15 cellular contexts compared by ENCODE assay signal in genomic region chr16:67593701-67594100, GRCh38. TPM values are rescaled to one million over a fixed set of nuclear protein-coding genes. Genes with fewer than 3 reads are reported as not detected.
DNase-seq lines count a peak whose midpoint lies in the region; ATAC-seq and TF ChIP-seq lines count a peak whose summit lies in the region.
"Had no signal": no experiment of that assay in that cellular context is flagged by ENCODE, and none has a peak within 500 bp of the region (broad histone marks: within the 10 kb centered on the region; RNA-seq: fewer than 3 reads in every experiment).

No MANE protein-coding gene starts in this region.

- CTCF ChIA-PET in CD4-positive, alpha-beta memory T cell (lab: Charles Lee; ENCODE audit: partially characterized antibody): interaction anchor here (2.8 to 4.7 kb wide), 2 partner anchors 46 to 51 kb away, joined by 10 to 23 read pairs; partner anchors contain the start of gene CARMIL2

- no peaks in the 10 kb centered on the region for H3K27me3 ChIP-seq in CD4-positive, CD25-positive, alpha-beta regulatory T cell (ENCODE audit: control insufficient read depth, insufficient read depth, low read length)
- H3K27me3 ChIP-seq in CD4-positive, alpha-beta memory T cell (ENCODE audit: insufficient read depth, low read length): no peaks in the 10 kb centered on the region

- POLR2A ChIA-PET in CD4-positive, alpha-beta memory T cell (lab: Charles Lee; ENCODE audit: partially characterized antibody): no interaction called here

- peaks cover 10 to 56% (median 35%) of the 10 kb centered on the region in 4 donors for H3K4me1 Mint-ChIP-seq in CD4-positive, CD25-positive, alpha-beta regulatory T cell
- H3K4me1 Mint-ChIP-seq in CD4-positive, alpha-beta memory T cell: peaks cover 28 to 54% (median 34%) of the 10 kb centered on the region in 4 donors
- H3K4me1 Mint-ChIP-seq in T-helper 17 cell: peaks cover 32% of the 10 kb centered on the region
- peaks cover 19% of the 10 kb centered on the region for H3K4me1 Mint-ChIP-seq in mesothelial cell of epicardium
- peaks cover 30% of the 10 kb centered on the region for H3K4me1 Mint-ChIP-seq in HFFc6 (ENCODE audit: low read depth)

- H3K9me3 Mint-ChIP-seq in CD4-positive, CD25-positive, alpha-beta regulatory T cell: no peaks in the 10 kb centered on the region
- no peaks in the 10 kb centered on the region for H3K9me3 Mint-ChIP-seq in CD4-positive, alpha-beta memory T cell
- H3K9me3 Mint-ChIP-seq in mesothelial cell of epicardium: no peaks in the 10 kb centered on the region
- H3K9me3 Mint-ChIP-seq in HFFc6: no peaks in the 10 kb centered on the region

- no peak overlapping the region for H3K4me3 ChIP-seq in CD4-positive, CD25-positive, alpha-beta regulatory T cell (ENCODE audit: low read depth, low read length)
- no peak overlapping the region for H3K4me3 ChIP-seq in CD4-positive, alpha-beta memory T cell (ENCODE audit: low read length in 2 of 2)
- H3K4me3 ChIP-seq: K562 had no signal

- intact Hi-C loops in CD4-positive, alpha-beta memory T cell (cut with micrococcal nuclease): no loop called here

- H3K9me3 ChIP-seq in CD4-positive, CD25-positive, alpha-beta regulatory T cell (ENCODE audit: control insufficient read depth in 2 of 2, low read length in 2 of 2): no peaks in the 10 kb centered on the region
- no peaks in the 10 kb centered on the region for H3K9me3 ChIP-seq in CD4-positive, alpha-beta memory T cell (ENCODE audit: control insufficient read depth in 1 of 2, low read length in 2 of 2)
- no peaks in the 10 kb centered on the region for H3K9me3 ChIP-seq in T-helper 17 cell (ENCODE audit: control insufficient read depth, low read length, poor library complexity, severe bottlenecking)

- peaks cover 7% of the 10 kb centered on the region for H3K36me3 Mint-ChIP-seq in CD4-positive, CD25-positive, alpha-beta regulatory T cell
- H3K36me3 Mint-ChIP-seq in CD4-positive, alpha-beta memory T cell: peaks cover 5 to 29% of the 10 kb centered on the region in 2 donors
- peaks cover 3% of the 10 kb centered on the region for H3K36me3 Mint-ChIP-seq in T-helper 17 cell (ENCODE audit: low read depth)
- H3K36me3 Mint-ChIP-seq in mesothelial cell of epicardium: peaks cover 5% of the 10 kb centered on the region
- H3K36me3 Mint-ChIP-seq in HFFc6 (ENCODE audit: low read depth): no peaks in the 10 kb centered on the region

- peak overlapping the region in 2 of 3 donors; percentile 38 to 74 for H3K27ac Mint-ChIP-seq in CD4-positive, CD25-positive, alpha-beta regulatory T cell
- H3K27ac Mint-ChIP-seq in CD4-positive, alpha-beta memory T cell: peak overlapping the region in 5 of 7 donors; percentile 2 to 74 (median 47)
- H3K27ac Mint-ChIP-seq in T-helper 17 cell (peak overlapping the region; percentile 67), mesothelial cell of epicardium (peak overlapping the region; percentile 27), HFFc6 (no peak overlapping the region; the same call in 1 of the 2 replicates)

- H3K27ac ChIP-seq in CD4-positive, CD25-positive, alpha-beta regulatory T cell (ENCODE audit: insufficient read depth, low read length, poor library complexity, severe bottlenecking): no peak overlapping the region
- H3K27ac ChIP-seq in CD4-positive, alpha-beta memory T cell (ENCODE audit: low read depth, low read length): no peak overlapping the region

- H3K27me3 Mint-ChIP-seq in CD4-positive, CD25-positive, alpha-beta regulatory T cell: no peaks in the 10 kb centered on the region
- no peaks in the 10 kb centered on the region for H3K27me3 Mint-ChIP-seq in CD4-positive, alpha-beta memory T cell
- H3K27me3 Mint-ChIP-seq in T-helper 17 cell (no peaks in the 10 kb centered on the region), mesothelial cell of epicardium (ENCODE audit: low read depth) (no peaks in the 10 kb centered on the region), HFFc6 (ENCODE audit: insufficient read depth) (no peaks in the 10 kb centered on the region; the same call in 1 of the 2 replicates)

- no peak for DNase-seq in CD4-positive, CD25-positive, alpha-beta regulatory T cell
- DNase-seq in CD4-positive, alpha-beta memory T cell: no peak
- DNase-seq in T-helper 17 cell (no peak), mesothelial cell of epicardium (ENCODE audit: low spot score in 2 of 2, unreplicated experiment in 2 of 2) (no peak), HFFc6 (no peak), NCI-H524 (lab: John Stamatoyannopoulos, UW) (no peak)
- no peak for DNase-seq in stimulated activated CD4-positive, alpha-beta T cell treated with anti-CD3 and anti-CD28 coated beads, Interleukin-2, amount 100 ng/mL, for 24 hours
- DNase-seq: COR-L47, DMS153, NCI-H1048, NCI-H1694, NCI-H2107, PC-3 had no signal

- peaks cover 10% of the 10 kb centered on the region for H3K4me1 ChIP-seq in CD4-positive, CD25-positive, alpha-beta regulatory T cell (ENCODE audit: control insufficient read depth, insufficient read depth, low read length, poor library complexity, severe bottlenecking)
- peaks cover 28% of the 10 kb centered on the region for H3K4me1 ChIP-seq in CD4-positive, alpha-beta memory T cell (ENCODE audit: insufficient read depth, low read length)

- H3K36me3 ChIP-seq in CD4-positive, CD25-positive, alpha-beta regulatory T cell (ENCODE audit: control insufficient read depth, insufficient read depth, low read length): peaks cover 15% of the 10 kb centered on the region
- peaks cover 6% of the 10 kb centered on the region for H3K36me3 ChIP-seq in CD4-positive, alpha-beta memory T cell (ENCODE audit: insufficient read depth, low read length)

- TF ChIP-seq CTCF in mesothelial cell of epicardium (IDR thresholded peaks at IDR 0.05; ENCODE audit: unreplicated experiment) (no peak), HFFc6 (IDR thresholded peaks at IDR 0.05) (no peak)

- no peak for ATAC-seq in CD4-positive, CD25-positive, alpha-beta regulatory T cell (ENCODE audit: low read depth in 2 of 2)
- no peak for ATAC-seq in T-helper 17 cell
- ATAC-seq: HCT116, K562, PC-3 had no signal

- H3K4me3 Mint-ChIP-seq in CD4-positive, CD25-positive, alpha-beta regulatory T cell: no peak overlapping the region
- H3K4me3 Mint-ChIP-seq in CD4-positive, alpha-beta memory T cell: no peak overlapping the region
- no peak overlapping the region for H3K4me3 Mint-ChIP-seq in T-helper 17 cell
- H3K4me3 Mint-ChIP-seq in mesothelial cell of epicardium: no peak overlapping the region
- H3K4me3 Mint-ChIP-seq in HFFc6: no peak overlapping the region

RNA-seq across cellular contexts. Expression of gene CTCF, which starts 31.4 kb away (rescaled TPM):
- 63.6 TPM for total RNA-seq in CD4-positive, CD25-positive, alpha-beta regulatory T cell
- polyA plus RNA-seq in CD4-positive, CD25-positive, alpha-beta regulatory T cell: 10 to 100 TPM; 44.5 to 80.2 (median 52.9) TPM
- 10 to 100 TPM; 69.8 to 72.5 TPM for total RNA-seq in CD4-positive, alpha-beta memory T cell
- 10 to 100 TPM; 26.5 to 85.7 TPM for polyA plus RNA-seq in CD4-positive, alpha-beta memory T cell
- total RNA-seq in T-helper 17 cell (10 to 100 TPM; 48.5 to 57.8 TPM), mesothelial cell of epicardium (58.0 to 61.4 TPM (median 60.5 TPM) in 3 replicates)
- 10 to 100 TPM; 22.6 to 31.1 (median 29.4) TPM for total RNA-seq in HFFc6 (2021; fragmentation: NEBNext Ultra II Directional; extraction: Animal tissue kit (Norgen Biotek cat#: 25700))

RNA-seq across cellular contexts. Expression of gene CARMIL2, which starts 51.2 kb away (rescaled TPM):
- 156 TPM for total RNA-seq in CD4-positive, CD25-positive, alpha-beta regulatory T cell
- polyA plus RNA-seq in CD4-positive, CD25-positive, alpha-beta regulatory T cell: 10 to 100 TPM in 3 of 4 donors, 1 to 10 TPM in 1; 9.2 to 20.7 (median 12.9) TPM
- 100 to 1,000 TPM; 194 to 195 TPM for total RNA-seq in CD4-positive, alpha-beta memory T cell
- polyA plus RNA-seq in CD4-positive, alpha-beta memory T cell: 10 to 100 TPM in 1 of 2 donors, 1 to 10 TPM in 1; 7.5 to 36.3 TPM
- 100 to 1,000 TPM; 144 to 145 TPM for total RNA-seq in T-helper 17 cell
- 6.7 to 10.2 TPM (median 8.0 TPM) in 3 replicates for total RNA-seq in mesothelial cell of epicardium
- total RNA-seq in HFFc6 (2021; fragmentation: NEBNext Ultra II Directional; extraction: Animal tissue kit (Norgen Biotek cat#: 25700)): 1 to 10 TPM; 1.6 to 2.7 (median 1.8) TPM

Comparison
In these comparisons a context has a peak if more than half of its experiments do, and no peak if none do; other contexts are left out.
1. RNA of gene CARMIL2, which starts 51.2 kb away (total RNA-seq): 194 to 195 TPM in CD4-positive, alpha-beta memory T cell, 156 TPM in CD4-positive, CD25-positive, alpha-beta regulatory T cell (single experiment) and 144 to 145 TPM in T-helper 17 cell; 6.7 to 10.2 TPM in mesothelial cell of epicardium and 1.6 to 2.7 TPM in HFFc6; every median in the first group is over 10 times any median in the second.